12 cellular contexts compared by ENCODE assay signal in the genomic region with DNA sequence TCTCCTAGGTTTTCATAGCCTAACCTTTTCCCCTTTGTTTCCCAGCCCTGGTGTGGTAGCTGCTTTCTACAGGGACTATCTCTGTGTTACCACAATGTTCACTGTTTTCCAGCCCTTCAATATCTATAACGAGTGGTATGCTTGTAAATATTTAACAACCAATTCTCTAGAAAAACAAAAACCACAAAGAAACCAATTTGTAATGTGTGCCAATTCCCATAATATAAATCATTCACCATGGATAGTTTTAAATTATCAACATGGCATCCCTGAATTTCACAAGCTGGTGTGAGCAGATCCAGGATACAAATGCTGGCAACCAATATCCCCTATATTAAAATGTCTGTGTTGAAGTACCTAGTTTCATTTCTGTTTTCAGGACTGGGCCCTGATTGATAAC.
A peak's percentile ranks its signal among the peaks of the same experiment; 100 is the strongest.
DNase-seq lines count a peak whose midpoint lies in the region; ATAC-seq lines count a peak whose summit lies in the region.
"Had no signal": no experiment of that assay in that cellular context is flagged by ENCODE, and none has a peak within 500 bp of the region (broad histone marks: within the 10 kb centered on the region; RNA-seq: fewer than 3 reads in every experiment).

No MANE protein-coding gene starts in this region.

- H3K27ac ChIP-seq in caudate nucleus (ENCODE audit: low read depth, low read length): peak overlapping the region; percentile 29

- peak; percentile 54 for DNase-seq in NOMO-1 treated with DMSO at 0.1 percent for 48 hours (lab: John Stamatoyannopoulos, UW; ENCODE audit: unreplicated experiment)
- DNase-seq in NOMO-1 (lab: John Stamatoyannopoulos, UW; ENCODE audit: unreplicated experiment in 2 of 2): no peak
- no peak for DNase-seq in caudate nucleus (lab: John Stamatoyannopoulos, UW)
- DNase-seq in renal cortical epithelial cell (ENCODE audit: low read depth): peak; percentile 59
- DNase-seq in NCI-H510A (lab: John Stamatoyannopoulos, UW): no peak
- DNase-seq in NCI-H1417 (lab: John Stamatoyannopoulos, UW): no peak
- DNase-seq in NCI-H1092 treated with DMSO at 0.1 percent for 48 hours (lab: John Stamatoyannopoulos, UW): no peak
- DNase-seq: heart right ventricle, left lung, NCI-H1436 treated with DMSO at 0.1 percent for 48 hours, posterior cingulate gyrus had no signal

- ATAC-seq in HG03460 (IDR thresholded peaks at IDR 0.05; ENCODE audit: unreplicated experiment): peak; percentile 28
- ATAC-seq: heart right ventricle, left lung had no signal

Comparison
In these comparisons a context has a peak if more than half of its experiments do, and no peak if none do; other contexts are left out.
1. DNase-seq: peak in NOMO-1 treated with DMSO at 0.1 percent for 48 hours (single experiment) and renal cortical epithelial cell (single experiment); none in NOMO-1 (0 of 2), caudate nucleus (0 of 61), NCI-H510A (single experiment), NCI-H1417 (0 of 3) and NCI-H1092 treated with DMSO at 0.1 percent for 48 hours (single experiment).